Comparison of ENCODE assay signal across 13 cellular contexts in the genomic region with DNA sequence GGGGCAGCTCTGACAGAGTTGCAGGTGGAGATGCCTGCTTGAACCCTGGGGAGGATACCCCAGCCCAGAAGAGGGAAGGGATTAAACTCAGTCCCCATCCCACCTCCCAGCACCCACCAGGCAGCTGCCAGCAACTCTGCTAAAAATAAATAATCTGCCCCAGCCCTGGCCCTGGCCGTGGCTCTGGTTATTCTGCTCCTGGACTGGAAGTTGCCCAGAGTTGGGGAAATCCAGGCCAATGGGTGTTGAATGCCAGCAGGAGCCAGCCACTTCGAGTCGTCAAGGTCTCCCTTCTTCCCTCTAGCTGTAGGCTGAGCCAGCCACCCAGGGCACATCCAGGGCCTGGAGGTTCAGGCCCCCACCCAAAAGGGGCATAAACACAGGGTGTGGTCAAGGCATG. TPM values are rescaled to one million over a fixed set of nuclear protein-coding genes. Genes with fewer than 3 reads are reported as not detected.
A peak's percentile ranks its signal among the peaks of the same experiment; 100 is the strongest.
DNase-seq lines count a peak whose midpoint lies in the region; ATAC-seq and TF ChIP-seq lines count a peak whose summit lies in the region.
"Had no signal": no experiment of that assay in that cellular context is flagged by ENCODE, and none has a peak within 500 bp of the region (broad histone marks: within the 10 kb centered on the region; RNA-seq: fewer than 3 reads in every experiment).

No MANE protein-coding gene starts in this region.

- H3K9me3 Mint-ChIP-seq in effector memory CD8-positive, alpha-beta T cell = no peaks in the 10 kb centered on the region
- no peaks in the 10 kb centered on the region for H3K9me3 Mint-ChIP-seq in memory B cell
- H3K9me3 Mint-ChIP-seq in activated CD4-positive, alpha-beta memory T cell treated with anti-CD3 and anti-CD28 coated beads, Interleukin-2, amount 10 ng/mL, durations not matched to agents 7 days and 5 days = no peaks in the 10 kb centered on the region

- H3K9me3 ChIP-seq in SK-N-SH (no peaks in the 10 kb centered on the region), transverse colon (no peaks in the 10 kb centered on the region)
- H3K9me3 ChIP-seq: A549, colonic mucosa had no signal

- H2AFZ ChIP-seq in SK-N-SH (ENCODE audit: low read depth) = no peak overlapping the region

- H3K4me1 Mint-ChIP-seq in effector memory CD8-positive, alpha-beta T cell (ENCODE audit: low read depth in 2 of 2) = peaks cover 0 to 11% of the 10 kb centered on the region in 2 donors
- peaks cover 13% of the 10 kb centered on the region for H3K4me1 Mint-ChIP-seq in memory B cell
- H3K4me1 Mint-ChIP-seq in activated CD4-positive, alpha-beta memory T cell treated with anti-CD3 and anti-CD28 coated beads, Interleukin-2, amount 10 ng/mL, durations not matched to agents 7 days and 5 days = peaks cover 23% of the 10 kb centered on the region

- H3K9me2 ChIP-seq in SK-N-SH = no peaks in the 10 kb centered on the region

- peaks cover 4 to 13% of the 10 kb centered on the region in 2 experiments; a peak in 3 of 4 replicates for H3K4me1 ChIP-seq in SK-N-SH (ENCODE audit: control insufficient read depth in 1 of 2, insufficient read depth in 2 of 2, low read depth in 1 of 2, low read length in 1 of 2)
- H3K4me1 ChIP-seq in transverse colon = peaks cover 4 to 38% (median 26%) of the 10 kb centered on the region in 4 donors
- H3K4me1 ChIP-seq: colonic mucosa had no signal

- DNase-seq in SK-N-SH (no peak), memory B cell (ENCODE audit: low spot score in 2 of 2) (no peak), transverse colon (no peak), H4 (ENCODE audit: low spot score) (no peak), NCI-H2029 (lab: John Stamatoyannopoulos, UW) (no peak)
- DNase-seq in effector memory CD8-positive, alpha-beta T cell = no peak
- DNase-seq in activated CD4-positive, alpha-beta memory T cell treated with anti-CD3 and anti-CD28 coated beads, Interleukin-2, amount 10 ng/mL, durations not matched to agents 7 days and 5 days = no peak
- DNase-seq: colonic mucosa, NCI-H187, SIG-M5 had no signal

- peaks cover 9% of the 10 kb centered on the region for H3F3A ChIP-seq in SK-N-SH (replicated peaks; ENCODE audit: insufficient read depth)

- H3K27me3 ChIP-seq in SK-N-SH (ENCODE audit: insufficient read depth) = no peaks in the 10 kb centered on the region
- peaks cover 16% of the 10 kb centered on the region for H3K27me3 ChIP-seq in transverse colon

- H3K4me3 ChIP-seq in SK-N-SH (ENCODE audit: low read depth in 2 of 2, low read length in 1 of 2) = no peak overlapping the region
- H3K4me3 ChIP-seq in transverse colon = no peak overlapping the region

- no peak overlapping the region for H3K9ac ChIP-seq in SK-N-SH

- no peak for TF ChIP-seq POLR2A in transverse colon (IDR thresholded peaks at IDR 0.05)

- H3K36me3 Mint-ChIP-seq in effector memory CD8-positive, alpha-beta T cell (ENCODE audit: insufficient read depth) = peaks cover 5% of the 10 kb centered on the region
- H3K36me3 Mint-ChIP-seq in memory B cell = no peaks in the 10 kb centered on the region
- peaks cover 1% of the 10 kb centered on the region for H3K36me3 Mint-ChIP-seq in activated CD4-positive, alpha-beta memory T cell treated with anti-CD3 and anti-CD28 coated beads, Interleukin-2, amount 10 ng/mL, durations not matched to agents 7 days and 5 days (ENCODE audit: low read depth)

- TF ChIP-seq EP300 in SK-N-SH (IDR thresholded peaks at IDR 0.05; ENCODE audit: borderline replicate concordance in 1 of 2, low read depth in 1 of 2, low read length in 1 of 2) (no peak), transverse colon (IDR thresholded peaks at IDR 0.05; ENCODE audit: low read depth) (no peak)

- POLR2A ChIA-PET in SK-N-SH (lab: Yijun Ruan, JAX) = no interaction called here
- POLR2A ChIA-PET in activated CD4-positive, alpha-beta memory T cell treated with anti-CD3 and anti-CD28 coated beads, Interleukin-2, amount 10 ng/mL, durations not matched to agents 7 days and 5 days (lab: Charles Lee) = interaction anchor here (1.0 to 1.3 kb wide), 2 partner anchors 15 to 51 kb away, joined by 3 read pairs; no protein-coding TSS in a partner anchor

- no peak for TF ChIP-seq RAD21 in SK-N-SH (IDR thresholded peaks at IDR 0.05; ENCODE audit: low read length)

- intact Hi-C loops in transverse colon (cut with DNase I; ENCODE audit: low total_unique reads) = no loop called here

- WGBS in SK-N-SH (ENCODE audit: low lambda C conversion rate) = 76% methylated on average over 3 of the region's 3 CpGs
- 40% methylated on average over 3 of the region's 3 CpGs; no CpG with 5 or more reads in 1 of the 2 donors for WGBS in transverse colon (ENCODE audit: low coverage in 1 of 2), 2 donors

- H3K4me2 ChIP-seq in SK-N-SH = no peak overlapping the region

- peaks cover 25 to 44% of the 10 kb centered on the region in 2 donors for H3K27me3 Mint-ChIP-seq in effector memory CD8-positive, alpha-beta T cell
- peaks cover 20% of the 10 kb centered on the region for H3K27me3 Mint-ChIP-seq in memory B cell
- peaks cover 34% of the 10 kb centered on the region for H3K27me3 Mint-ChIP-seq in activated CD4-positive, alpha-beta memory T cell treated with anti-CD3 and anti-CD28 coated beads, Interleukin-2, amount 10 ng/mL, durations not matched to agents 7 days and 5 days

- H3K4me3 Mint-ChIP-seq in effector memory CD8-positive, alpha-beta T cell = peak overlapping the region; percentile 68 to 75
- H3K4me3 Mint-ChIP-seq in memory B cell = peak overlapping the region; percentile 77
- H3K4me3 Mint-ChIP-seq in activated CD4-positive, alpha-beta memory T cell treated with anti-CD3 and anti-CD28 coated beads, Interleukin-2, amount 10 ng/mL, durations not matched to agents 7 days and 5 days = no peak overlapping the region

- H3K36me3 ChIP-seq in SK-N-SH (replicated peaks in 1 of 2; ENCODE audit: control insufficient read depth in 1 of 2, insufficient read depth in 2 of 2, low read length in 1 of 2) (no peaks in the 10 kb centered on the region), transverse colon (no peaks in the 10 kb centered on the region)
- H3K36me3 ChIP-seq: colonic mucosa had no signal

- no peaks in the 10 kb centered on the region for H4K20me1 ChIP-seq in SK-N-SH (ENCODE audit: insufficient read depth)

- CTCF ChIA-PET in SK-N-SH (lab: Yijun Ruan, JAX) = interaction anchor here (0.8 to 13.6 kb wide), 9 partner anchors 13 to 91 kb away, joined by 3 to 174 read pairs (median 4); a partner anchor contains a TSS
- CTCF ChIA-PET in activated CD4-positive, alpha-beta memory T cell treated with anti-CD3 and anti-CD28 coated beads, Interleukin-2, amount 10 ng/mL, durations not matched to agents 7 days and 5 days (lab: Charles Lee) = interaction anchor here (4.1 kb wide), 1 partner anchor 31 kb away, joined by 57 read pairs; no protein-coding TSS in a partner anchor

- peak; percentile 2; the same call in 2 of the 3 replicates for ATAC-seq in SK-N-SH treated with all-trans-retinoic acid at 6 μM for 48 hours
- no peak for ATAC-seq in effector memory CD8-positive, alpha-beta T cell (replicated peaks)
- ATAC-seq in memory B cell (ENCODE audit: low read depth) = no peak

- in situ Hi-C loops in transverse colon (cut with MboI; ENCODE audit: low pct_ligation_motif_present in 1 of 4, low pct_unique_long_range_greater_than_20kb in 1 of 4, low sequenced_read_pairs in 3 of 4) = no loop called here

- peak overlapping the region in 1 of 2 experiments; percentile 71; a peak in 2 of 4 replicates for H3K27ac ChIP-seq in SK-N-SH (ENCODE audit: low read depth in 2 of 2, low read length in 1 of 2)
- peak overlapping the region; percentile 59 to 84 (median 76) for H3K27ac ChIP-seq in transverse colon
- H3K27ac ChIP-seq: colonic mucosa had no signal

- TF ChIP-seq CTCF in SK-N-SH (IDR thresholded peaks at IDR 0.05) = no peak
- TF ChIP-seq CTCF in transverse colon (IDR thresholded peaks at IDR 0.05) = no peak

- no peaks in the 10 kb centered on the region for H3K79me2 ChIP-seq in SK-N-SH (ENCODE audit: insufficient read depth)

- peak overlapping the region in 1 of 2 donors; percentile 59 for H3K27ac Mint-ChIP-seq in effector memory CD8-positive, alpha-beta T cell
- H3K27ac Mint-ChIP-seq in memory B cell = no peak overlapping the region
- H3K27ac Mint-ChIP-seq in activated CD4-positive, alpha-beta memory T cell treated with anti-CD3 and anti-CD28 coated beads, Interleukin-2, amount 10 ng/mL, durations not matched to agents 7 days and 5 days = no peak overlapping the region

RNA-seq across cellular contexts. Expression of a gene that starts 0.8 kb away (rescaled TPM):
- 9.3 and 11.7 TPM in 2 replicates for polyA plus RNA-seq in SK-N-SH (2012; rRNA removed)
- polyA plus RNA-seq in SK-N-SH (2012; cell fraction: cytosol; rRNA removed) = 3.5 and 5.2 TPM in 2 replicates
- polyA plus RNA-seq in SK-N-SH (2012; cell fraction: nucleus; rRNA removed) = 16.5 and 22.1 TPM in 2 replicates
- 10 to 100 TPM in 1 of 4 donors, 1 to 10 TPM in 2, not detected in 1; 3.5 to 15.3 (median 4.2) TPM for total RNA-seq in transverse colon
- total RNA-seq in H4 (2014; rRNA removed; shearing (Covaris generic)) = 0.12 TPM in 1 of 2 replicates, not detected in the other
- total RNA-seq in activated CD4-positive, alpha-beta memory T cell treated with anti-CD3 and anti-CD28 coated beads, Interleukin-2, amount 10 ng/mL, durations not matched to agents 7 days and 5 days = 1 to 10 TPM; 1.0 to 1.3 TPM

RNA-seq across cellular contexts. Expression of a gene that starts 7.5 kb away (rescaled TPM):
- not detected in 2 replicates for polyA plus RNA-seq in SK-N-SH (2012; rRNA removed)
- not detected in 2 replicates for polyA plus RNA-seq in SK-N-SH (2012; cell fraction: cytosol; rRNA removed)
- 0.02 TPM in 1 of 2 replicates, not detected in the other for polyA plus RNA-seq in SK-N-SH (2012; cell fraction: nucleus; rRNA removed)
- total RNA-seq in transverse colon = 1 to 10 TPM in 2 of 4 donors, under 1 TPM in 1, not detected in 1; 0.20 to 2.4 (median 1.8) TPM
- total RNA-seq in H4 (2014; rRNA removed; shearing (Covaris generic)) = not detected in 2 replicates
- not detected for total RNA-seq in activated CD4-positive, alpha-beta memory T cell treated with anti-CD3 and anti-CD28 coated beads, Interleukin-2, amount 10 ng/mL, durations not matched to agents 7 days and 5 days
- total RNA-seq: subcutaneous adipose tissue had no signal

RNA-seq across cellular contexts. Expression of a gene that starts 8.0 kb away (rescaled TPM):
- polyA plus RNA-seq in SK-N-SH (2012; rRNA removed) = 577 and 665 TPM in 2 replicates
- 393 and 468 TPM in 2 replicates for polyA plus RNA-seq in SK-N-SH (2012; cell fraction: cytosol; rRNA removed)
- polyA plus RNA-seq in SK-N-SH (2012; cell fraction: nucleus; rRNA removed) = 306 and 310 TPM in 2 replicates
- total RNA-seq in transverse colon = 10 to 100 TPM; 15.3 to 93.8 (median 51.6) TPM
- 207 and 213 TPM in 2 replicates for total RNA-seq in H4 (2014; rRNA removed; shearing (Covaris generic))
- total RNA-seq in activated CD4-positive, alpha-beta memory T cell treated with anti-CD3 and anti-CD28 coated beads, Interleukin-2, amount 10 ng/mL, durations not matched to agents 7 days and 5 days = 100 to 1,000 TPM; 116 to 121 TPM

RNA-seq across cellular contexts. Expression of a gene that starts 9.1 kb away (rescaled TPM):
- 33.1 and 37.8 TPM in 2 replicates for polyA plus RNA-seq in SK-N-SH (2012; rRNA removed)
- polyA plus RNA-seq in SK-N-SH (2012; cell fraction: cytosol; rRNA removed) = 17.4 and 23.3 TPM in 2 replicates
- polyA plus RNA-seq in SK-N-SH (2012; cell fraction: nucleus; rRNA removed) = 49.6 and 54.5 TPM in 2 replicates
- total RNA-seq in transverse colon = 1,000 to 10,000 TPM in 2 of 4 donors, 100 to 1,000 TPM in 2; 462 to 1,338 (median 921) TPM
- 13.8 and 15.6 TPM in 2 replicates for total RNA-seq in H4 (2014; rRNA removed; shearing (Covaris generic))
- 10 to 100 TPM; 32.9 to 33.5 TPM for total RNA-seq in activated CD4-positive, alpha-beta memory T cell treated with anti-CD3 and anti-CD28 coated beads, Interleukin-2, amount 10 ng/mL, durations not matched to agents 7 days and 5 days

RNA-seq across cellular contexts. Expression of a gene that starts 34.9 kb away (rescaled TPM):
- polyA plus RNA-seq in SK-N-SH (2012; rRNA removed) = 1.4 and 1.8 TPM in 2 replicates
- polyA plus RNA-seq in SK-N-SH (2012; cell fraction: cytosol; rRNA removed) = 0.32 and 0.37 TPM in 2 replicates
- 12.0 and 13.8 TPM in 2 replicates for polyA plus RNA-seq in SK-N-SH (2012; cell fraction: nucleus; rRNA removed)
- 100 to 1,000 TPM; 247 to 616 (median 291) TPM for total RNA-seq in transverse colon
- 0.68 and 1.2 TPM in 2 replicates for total RNA-seq in H4 (2014; rRNA removed; shearing (Covaris generic))
- 1 to 10 TPM; 6.1 to 6.3 TPM for total RNA-seq in activated CD4-positive, alpha-beta memory T cell treated with anti-CD3 and anti-CD28 coated beads, Interleukin-2, amount 10 ng/mL, durations not matched to agents 7 days and 5 days
